In genomic region chr11:117818036-117818858, GRCh38 we compare ENCODE assay signal across 1 cellular context.
A peak's percentile ranks its signal among the peaks of the same experiment; 100 is the strongest.
TF ChIP-seq lines count a peak whose summit lies in the region.

No MANE protein-coding gene starts in this region.

TF ChIP-seq in GM12878, 131 proteins besides CTCF, POLR2A, EP300 and RAD21 (continued from another document):
- TF ChIP-seq ZBTB4 (CRISPR knock-in tag; IDR thresholded peaks at IDR 0.05) (no peak), ZNF622 (IDR thresholded peaks at IDR 0.05) (no peak), TBL1XR1 (IDR thresholded peaks at IDR 0.05; ENCODE audit: low read depth, low read length) (peak; percentile 23; the same call in 1 of the 2 replicates), MEF2B (IDR thresholded peaks at IDR 0.05; ENCODE audit: partially characterized antibody, poor library complexity, severe bottlenecking) (peak; percentile 81), SUZ12 (IDR thresholded peaks at IDR 0.05; ENCODE audit: unreplicated experiment) (no peak), CHD1 (IDR thresholded peaks at IDR 0.05; ENCODE audit: low read depth, low read length) (no peak), RCOR1 (conservative IDR thresholded peaks at IDR 0.05; ENCODE audit: low read depth, low read length) (peak; percentile 45; the same call in 1 of the 2 replicates), MEF2A (IDR thresholded peaks at IDR 0.05; ENCODE audit: insufficient read depth, low read depth, low read length) (no peak), SPI1 (IDR thresholded peaks at IDR 0.05; ENCODE audit: borderline replicate concordance, insufficient read depth, low read depth, low read length) (peak; percentile 68), PAX5 (IDR thresholded peaks at IDR 0.05; ENCODE audit: borderline replicate concordance, low read depth, low read length) (0 out of 2 replicates have a peak, but pooled peaks have one; percentile 4), KDM1A (IDR thresholded peaks at IDR 0.05; ENCODE audit: borderline replicate concordance) (no peak), ZNF207 (IDR thresholded peaks at IDR 0.05; ENCODE audit: borderline replicate concordance) (no peak), IRF5 (IDR thresholded peaks at IDR 0.05; ENCODE audit: borderline replicate concordance) (no peak), JUND (IDR thresholded peaks at IDR 0.05; ENCODE audit: low read depth, low read length) (0 out of 2 replicates have a peak, but pooled peaks have one; percentile 18), JUNB (IDR thresholded peaks at IDR 0.05) (peak; percentile 81)
